Comparison of ENCODE assay signal across 10 cellular contexts in genomic region chr2:241673797-241674725, GRCh38. TPM values are rescaled to one million over a fixed set of nuclear protein-coding genes. Genes with fewer than 3 reads are reported as not detected.
A peak's percentile ranks its signal among the peaks of the same experiment; 100 is the strongest.
DNase-seq lines count a peak whose midpoint lies in the region; ATAC-seq and TF ChIP-seq lines count a peak whose summit lies in the region.
"Had no signal": no experiment of that assay in that cellular context is flagged by ENCODE, and none has a peak within 500 bp of the region (broad histone marks: within the 10 kb centered on the region; RNA-seq: fewer than 3 reads in every experiment).

No MANE protein-coding gene starts in this region.

- peaks cover 4% of the 10 kb centered on the region; the same call in 1 of the 2 replicates for H3K36me3 ChIP-seq in GM23338 (ENCODE audit: insufficient read depth)

- CTCF ChIA-PET in activated CD8-positive, alpha-beta T cell treated with anti-CD3 and anti-CD28 coated beads, Interleukin-2, amount 10 ng/mL, durations not matched to agents 7 days and 5 days (lab: Charles Lee) = no interaction called here
- CTCF ChIA-PET in T-cell (lab: Charles Lee) = no interaction called here

- peaks cover 4% of the 10 kb centered on the region for H4K20me1 ChIP-seq in GM23338 (replicated peaks; ENCODE audit: insufficient read depth)

- ATAC-seq in GM23338 (peak; percentile 75), GM18867 (IDR thresholded peaks at IDR 0.05; ENCODE audit: unreplicated experiment) (no peak), T-cell (replicated peaks in 1 of 4) (no peak)
- ATAC-seq in activated CD8-positive, alpha-beta T cell treated with anti-CD3 and anti-CD28 coated beads, Interleukin-2, amount 10 ng/mL, durations not matched to agents 7 days and 5 days = no peak
- ATAC-seq: gastrocnemius medialis had no signal

- H3K27me3 Mint-ChIP-seq in GM23338 (ENCODE audit: insufficient read depth, low read depth, poor library complexity) (peaks cover 13% of the 10 kb centered on the region), T-cell (no peaks in the 10 kb centered on the region)
- no peaks in the 10 kb centered on the region for H3K27me3 Mint-ChIP-seq in activated CD8-positive, alpha-beta T cell treated with anti-CD3 and anti-CD28 coated beads, Interleukin-2, amount 10 ng/mL, durations not matched to agents 7 days and 5 days (ENCODE audit: low read depth)

- H3K9me3 Mint-ChIP-seq in GM23338 = no peaks in the 10 kb centered on the region
- no peaks in the 10 kb centered on the region for H3K9me3 Mint-ChIP-seq in activated CD8-positive, alpha-beta T cell treated with anti-CD3 and anti-CD28 coated beads, Interleukin-2, amount 10 ng/mL, durations not matched to agents 7 days and 5 days (ENCODE audit: insufficient read depth)
- H3K9me3 Mint-ChIP-seq in T-cell = no peaks in the 10 kb centered on the region

- H3K9me2 ChIP-seq in GM23338 (ENCODE audit: insufficient read depth) = no peaks in the 10 kb centered on the region

- H3K4me1 Mint-ChIP-seq in GM23338 (peaks cover 5% of the 10 kb centered on the region; the same call in 2 of the 3 replicates), T-cell (no peaks in the 10 kb centered on the region)
- H3K4me1 Mint-ChIP-seq in activated CD8-positive, alpha-beta T cell treated with anti-CD3 and anti-CD28 coated beads, Interleukin-2, amount 10 ng/mL, durations not matched to agents 7 days and 5 days (ENCODE audit: low read depth) = peaks cover 19% of the 10 kb centered on the region

- H3K27me3 ChIP-seq in GM23338 (ENCODE audit: insufficient read depth) = no peaks in the 10 kb centered on the region
- H3K27me3 ChIP-seq: gastrocnemius medialis had no signal

- DNase-seq in AG10803 (ENCODE audit: low read depth) (peak; percentile 37), GM23338 (ENCODE audit: low spot score) (peak; percentile 80), iPS-NIHi7 (ENCODE audit: extremely low spot score) (peak; percentile 50), SHP77 treated with DMSO at 0.1 percent for 48 hours (lab: John Stamatoyannopoulos, UW) (no peak), T-cell (no peak), LoVo (ENCODE audit: low spot score) (no peak)
- DNase-seq in activated CD8-positive, alpha-beta T cell treated with anti-CD3 and anti-CD28 coated beads, Interleukin-2, amount 10 ng/mL, durations not matched to agents 7 days and 5 days = no peak
- DNase-seq: gastrocnemius medialis had no signal

- H3K4me3 Mint-ChIP-seq in GM23338 = no peak overlapping the region
- H3K4me3 Mint-ChIP-seq in activated CD8-positive, alpha-beta T cell treated with anti-CD3 and anti-CD28 coated beads, Interleukin-2, amount 10 ng/mL, durations not matched to agents 7 days and 5 days = no peak overlapping the region
- H3K4me3 Mint-ChIP-seq in T-cell = no peak overlapping the region

- H2AFZ ChIP-seq in GM23338 = no peak overlapping the region

- H3K4me1 ChIP-seq in GM23338 (ENCODE audit: insufficient read depth) = no peaks in the 10 kb centered on the region
- H3K4me1 ChIP-seq: gastrocnemius medialis had no signal

- peaks cover 52% of the 10 kb centered on the region for H3K36me3 Mint-ChIP-seq in GM23338 (ENCODE audit: low read depth)
- peaks cover 45% of the 10 kb centered on the region for H3K36me3 Mint-ChIP-seq in activated CD8-positive, alpha-beta T cell treated with anti-CD3 and anti-CD28 coated beads, Interleukin-2, amount 10 ng/mL, durations not matched to agents 7 days and 5 days (ENCODE audit: low read depth)
- H3K36me3 Mint-ChIP-seq in T-cell = peaks cover 15% of the 10 kb centered on the region

- H3K79me2 ChIP-seq in GM23338 (replicated peaks; ENCODE audit: insufficient read depth) = no peaks in the 10 kb centered on the region

- H3K27ac ChIP-seq in GM23338 (ENCODE audit: low read depth) = peak overlapping the region; percentile 63; the same call in 1 of the 2 replicates
- H3K27ac ChIP-seq: gastrocnemius medialis had no signal

- H3K4me2 ChIP-seq in GM23338 = no peak overlapping the region

- H3K27ac Mint-ChIP-seq in GM23338 (peak overlapping the region; percentile 74; the same call in 1 of the 2 replicates), T-cell (peak overlapping the region in 1 of 2 donors; percentile 76)
- H3K27ac Mint-ChIP-seq in activated CD8-positive, alpha-beta T cell treated with anti-CD3 and anti-CD28 coated beads, Interleukin-2, amount 10 ng/mL, durations not matched to agents 7 days and 5 days = peak overlapping the region; percentile 80

- TF ChIP-seq CTCF in AG10803 (conservative IDR thresholded peaks at IDR 0.05; ENCODE audit: low read length) (no peak), GM23338 (conservative IDR thresholded peaks at IDR 0.05; ENCODE audit: low read depth in 2 of 2) (peak in 1 of 2 experiments; percentile 28; a peak in 2 of 4 replicates)

- POLR2A ChIA-PET in activated CD8-positive, alpha-beta T cell treated with anti-CD3 and anti-CD28 coated beads, Interleukin-2, amount 10 ng/mL, durations not matched to agents 7 days and 5 days (lab: Charles Lee) = no interaction called here
- POLR2A ChIA-PET in T-cell (lab: Charles Lee) = interaction anchor here in 1 of 2 donors (0.7 kb wide), 1 partner anchor 36 kb away, joined by 3 read pairs; no protein-coding TSS in a partner anchor

- H3K4me3 ChIP-seq in AG10803 (ENCODE audit: low read length) (no peak overlapping the region), GM23338 (no peak overlapping the region)
- H3K4me3 ChIP-seq: gastrocnemius medialis, skin epidermis had no signal

- H3F3A ChIP-seq in GM23338 (replicated peaks; ENCODE audit: low read depth) = no peaks in the 10 kb centered on the region; the same call in none of the 2 replicates

TF ChIP-seq in GM23338, 12 proteins besides CTCF, POLR2A, EP300 and RAD21 (continues in another document):
- TF ChIP-seq REST (IDR thresholded peaks at IDR 0.05; ENCODE audit: unreplicated experiment) (no peak), NANOG (IDR thresholded peaks at IDR 0.05; ENCODE audit: borderline replicate concordance) (no peak)

RNA-seq across cellular contexts. Expression of gene DTYMK, which starts 12.6 kb away (rescaled TPM):
- 38.9 and 55.4 TPM in 2 replicates for total RNA-seq in GM23338 (2014; rRNA removed; shearing (Covaris generic))
- 65.4 and 69.5 TPM in 2 replicates for polyA plus RNA-seq in GM23338 (2016; fragmentation: Nextera tagmentation; extraction: Ambion mirVana)
- 100 to 1,000 TPM; 101 to 103 TPM for total RNA-seq in activated CD8-positive, alpha-beta T cell treated with anti-CD3 and anti-CD28 coated beads, Interleukin-2, amount 10 ng/mL, durations not matched to agents 7 days and 5 days
- 10 to 100 TPM; 11.6 to 23.6 (median 18.2) TPM for total RNA-seq in T-cell

RNA-seq across cellular contexts. Expression of gene ING5, which starts 27.8 kb away (rescaled TPM):
- 42.5 and 49.5 TPM in 2 replicates for total RNA-seq in GM23338 (2014; rRNA removed; shearing (Covaris generic))
- polyA plus RNA-seq in GM23338 (2016; fragmentation: Nextera tagmentation; extraction: Ambion mirVana) = 25.7 and 27.6 TPM in 2 replicates
- total RNA-seq in activated CD8-positive, alpha-beta T cell treated with anti-CD3 and anti-CD28 coated beads, Interleukin-2, amount 10 ng/mL, durations not matched to agents 7 days and 5 days = 10 to 100 TPM; 36.7 to 38.5 TPM
- total RNA-seq in T-cell = 10 to 100 TPM; 63.0 to 98.0 (median 77.4) TPM

RNA-seq across cellular contexts. Expression of gene ATG4B, which starts 36.6 kb away (rescaled TPM):
- 102 and 103 TPM in 2 replicates for total RNA-seq in GM23338 (2014; rRNA removed; shearing (Covaris generic))
- polyA plus RNA-seq in GM23338 (2016; fragmentation: Nextera tagmentation; extraction: Ambion mirVana) = 104 and 116 TPM in 2 replicates
- total RNA-seq in activated CD8-positive, alpha-beta T cell treated with anti-CD3 and anti-CD28 coated beads, Interleukin-2, amount 10 ng/mL, durations not matched to agents 7 days and 5 days = 10 to 100 TPM; 81.2 to 94.6 TPM
- 100 to 1,000 TPM in 4 of 5 donors, 10 to 100 TPM in 1; 98.4 to 127 (median 108) TPM for total RNA-seq in T-cell

RNA-seq across cellular contexts. Expression of gene THAP4, which starts 37.1 kb away (rescaled TPM):
- total RNA-seq in GM23338 (2014; rRNA removed; shearing (Covaris generic)) = 80.4 and 81.6 TPM in 2 replicates
- polyA plus RNA-seq in GM23338 (2016; fragmentation: Nextera tagmentation; extraction: Ambion mirVana) = 62.9 and 74.0 TPM in 2 replicates
- 10 to 100 TPM; 32.3 to 37.4 TPM for total RNA-seq in activated CD8-positive, alpha-beta T cell treated with anti-CD3 and anti-CD28 coated beads, Interleukin-2, amount 10 ng/mL, durations not matched to agents 7 days and 5 days
- 10 to 100 TPM; 27.3 to 34.5 (median 29.7) TPM for total RNA-seq in T-cell

Comparison
In these comparisons a context has a peak if more than half of its experiments do, and no peak if none do; other contexts are left out.
1. DNase-seq: peak in AG10803 (single experiment), GM23338 (single experiment) and iPS-NIHi7 (single experiment); none in activated CD8-positive, alpha-beta T cell treated with anti-CD3 and anti-CD28 coated beads, Interleukin-2, amount 10 ng/mL, durations not matched to agents 7 days and 5 days (single experiment), SHP77 treated with DMSO at 0.1 percent for 48 hours (single experiment), T-cell (0 of 34) and LoVo (single experiment).